ENCODE assay signal across 29 cellular contexts in genomic region chr12:131797588-131797934, GRCh38. TPM values are rescaled to one million over a fixed set of nuclear protein-coding genes. Genes with fewer than 3 reads are reported as not detected.
"Had no signal": no experiment of that assay in that cellular context is flagged by ENCODE, and none has a peak within 500 bp of the region (broad histone marks: within the 10 kb centered on the region; RNA-seq: fewer than 3 reads in every experiment).

No MANE protein-coding gene starts in this region.

- H3K4me3 ChIP-seq: colonic mucosa, esophagus squamous epithelium, heart right ventricle, mucosa of descending colon, right lobe of liver, smooth muscle cell, stomach, thyroid gland, vagina had no signal

- H3K9me3 ChIP-seq: colonic mucosa, esophagus squamous epithelium, heart right ventricle, mucosa of descending colon, right lobe of liver, stomach, thyroid gland, vagina had no signal

- H3K27ac Mint-ChIP-seq: dendritic cell treated with granulocyte-macrophage colony-stimulating factor and Interleukin-4, amounts not matched to agents 40 ng/mL and 50 ng/mL, for 4 days; mesothelial cell of epicardium; natural killer cell treated with Interleukin-12 subunit alpha and Interleukin-12 subunit beta and Interleukin-15 and Interleukin-18, amount 100 ng/mL, for 72 hours; progenitor cell of endocrine pancreas; stimulated activated effector memory CD8-positive, alpha-beta T cell treated with anti-CD3 and anti-CD28 coated beads, Interleukin-12 subunit alpha, Interleukin-12 subunit beta, amount 100 ng/mL, for 72 hours had no signal

- DNase-seq: colonic mucosa; effector CD8-positive, alpha-beta T cell; esophagus squamous epithelium; foreskin melanocyte; glutamatergic neuron; heart right ventricle; hippocampal formation; mesenchymal stem cell; mucosa of descending colon; naive B cell; right lobe of liver; stimulated activated CD4-positive, alpha-beta T cell treated with anti-CD3 and anti-CD28 coated beads, Interleukin-12 subunit alpha, Interleukin-12 subunit beta, amount 100 ng/mL, for 4 hours; stimulated activated CD4-positive, alpha-beta T cell treated with anti-CD3 and anti-CD28 coated beads, Interleukin-1b, Interleukin-23, amount 100 ng/mL, for 48 hours; stimulated activated CD4-positive, alpha-beta T cell treated with anti-CD3 and anti-CD28 coated beads, Interleukin-4, amount 100 ng/mL, for 24 hours; stimulated activated naive CD4-positive, alpha-beta T cell treated with Interleukin-2 at 50 U/mL for 16 hours; stomach; thyroid gland; trophoblast cell had no signal

- ATAC-seq: left lobe of liver; mucosa of descending colon; natural killer cell treated with Interleukin-12 subunit alpha and Interleukin-12 subunit beta and Interleukin-15 and Interleukin-18, amount 100 ng/mL, for 72 hours; right lobe of liver; stimulated activated effector memory CD8-positive, alpha-beta T cell treated with anti-CD3 and anti-CD28 coated beads, Interleukin-12 subunit alpha, Interleukin-12 subunit beta, amount 100 ng/mL, for 72 hours had no signal

- H3K4me2 ChIP-seq: smooth muscle cell had no signal

- H2AFZ ChIP-seq: parathyroid adenoma had no signal

- H3K27ac ChIP-seq: colonic mucosa, esophagus squamous epithelium, heart right ventricle, parathyroid adenoma, right lobe of liver, stomach, thyroid gland, vagina had no signal

- H3K36me3 Mint-ChIP-seq: natural killer cell treated with Interleukin-12 subunit alpha and Interleukin-12 subunit beta and Interleukin-15 and Interleukin-18, amount 100 ng/mL, for 72 hours had no signal

- H3K9ac ChIP-seq: parathyroid adenoma had no signal

- H3K4me3 Mint-ChIP-seq: dendritic cell treated with granulocyte-macrophage colony-stimulating factor and Interleukin-4, amounts not matched to agents 40 ng/mL and 50 ng/mL, for 4 days; endodermal cell; mesothelial cell of epicardium; naive B cell; natural killer cell treated with Interleukin-12 subunit alpha and Interleukin-12 subunit beta and Interleukin-15 and Interleukin-18, amount 100 ng/mL, for 72 hours; neural crest cell; stimulated activated effector memory CD8-positive, alpha-beta T cell treated with anti-CD3 and anti-CD28 coated beads, Interleukin-12 subunit alpha, Interleukin-12 subunit beta, amount 100 ng/mL, for 72 hours had no signal

- H3K4me1 ChIP-seq: colonic mucosa, heart right ventricle, parathyroid adenoma, right lobe of liver, thyroid gland had no signal

- H3K27me3 ChIP-seq: colonic mucosa, esophagus squamous epithelium, heart right ventricle, right lobe of liver, stomach, thyroid gland, vagina had no signal

- H3K27me3 Mint-ChIP-seq: dendritic cell treated with granulocyte-macrophage colony-stimulating factor and Interleukin-4, amounts not matched to agents 40 ng/mL and 50 ng/mL, for 4 days; naive B cell; natural killer cell treated with Interleukin-12 subunit alpha and Interleukin-12 subunit beta and Interleukin-15 and Interleukin-18, amount 100 ng/mL, for 72 hours; progenitor cell of endocrine pancreas had no signal

- H3K9me3 Mint-ChIP-seq: dendritic cell treated with granulocyte-macrophage colony-stimulating factor and Interleukin-4, amounts not matched to agents 40 ng/mL and 50 ng/mL, for 4 days; endodermal cell; mesothelial cell of epicardium; naive B cell; natural killer cell treated with Interleukin-12 subunit alpha and Interleukin-12 subunit beta and Interleukin-15 and Interleukin-18, amount 100 ng/mL, for 72 hours; neural crest cell; stimulated activated effector memory CD8-positive, alpha-beta T cell treated with anti-CD3 and anti-CD28 coated beads, Interleukin-12 subunit alpha, Interleukin-12 subunit beta, amount 100 ng/mL, for 72 hours had no signal

RNA-seq across cellular contexts. Expression of gene MMP17, which starts 30.6 kb away (rescaled TPM):
- total RNA-seq: natural killer cell treated with Interleukin-12 subunit alpha and Interleukin-12 subunit beta and Interleukin-15 and Interleukin-18, amount 100 ng/mL, for 72 hours had no signal
